22 cellular contexts compared by ENCODE assay signal in genomic region chr15:63895194-63895593, GRCh38.
DNase-seq lines count a peak whose midpoint lies in the region; ATAC-seq and TF ChIP-seq lines count a peak whose summit lies in the region.
"Had no signal": no experiment of that assay in that cellular context is flagged by ENCODE, and none has a peak within 500 bp of the region (broad histone marks: within the 10 kb centered on the region; RNA-seq: fewer than 3 reads in every experiment).

No MANE protein-coding gene starts in this region.

- H3K27ac Mint-ChIP-seq in T-helper 2 cell treated with Interferon-gamma antibody and Interleukin-4, amounts not matched to agents 5 μg/mL and 100 μg/mL, for 36 hours: peak overlapping the region; percentile 32
- H3K27ac Mint-ChIP-seq in T-cell: peak overlapping the region; percentile 52 to 57
- no peak overlapping the region for H3K27ac Mint-ChIP-seq in endothelial cell (ENCODE audit: unreplicated experiment)
- peak overlapping the region; percentile 37 for H3K27ac Mint-ChIP-seq in stimulated activated memory B cell treated with anti-CD40 and anti-IgM and Interleukin-4, amounts not matched to agents 10 μg/mL and 1 μg/mL and 100 μg/mL, for 72 hours
- H3K27ac Mint-ChIP-seq: nephron had no signal

- no peak for TF ChIP-seq CTCF in endothelial cell (IDR thresholded peaks at IDR 0.05; ENCODE audit: unreplicated experiment)

- no peaks in the 10 kb centered on the region for H3K9me3 Mint-ChIP-seq in T-helper 2 cell treated with Interferon-gamma antibody and Interleukin-4, amounts not matched to agents 5 μg/mL and 100 μg/mL, for 36 hours
- H3K9me3 Mint-ChIP-seq in T-cell (no peaks in the 10 kb centered on the region), endothelial cell (ENCODE audit: unreplicated experiment) (no peaks in the 10 kb centered on the region)
- peaks cover 3% of the 10 kb centered on the region for H3K9me3 Mint-ChIP-seq in stimulated activated memory B cell treated with anti-CD40 and anti-IgM and Interleukin-4, amounts not matched to agents 10 μg/mL and 1 μg/mL and 100 μg/mL, for 72 hours
- H3K9me3 Mint-ChIP-seq: activated CD4-positive, alpha-beta memory T cell treated with anti-CD3 and anti-CD28 coated beads, Interleukin-2, amount 10 ng/mL, durations not matched to agents 7 days and 5 days; nephron had no signal

- POLR2A ChIA-PET in T-cell (lab: Charles Lee): no interaction called here

- peaks cover 67% of the 10 kb centered on the region for H3K4me1 Mint-ChIP-seq in T-helper 2 cell treated with Interferon-gamma antibody and Interleukin-4, amounts not matched to agents 5 μg/mL and 100 μg/mL, for 36 hours (ENCODE audit: low read depth)
- H3K4me1 Mint-ChIP-seq in T-cell (peaks cover 85 to 87% (median 87%) of the 10 kb centered on the region in 3 donors), endothelial cell (ENCODE audit: unreplicated experiment) (peaks cover 58% of the 10 kb centered on the region)
- peaks cover 68% of the 10 kb centered on the region for H3K4me1 Mint-ChIP-seq in stimulated activated memory B cell treated with anti-CD40 and anti-IgM and Interleukin-4, amounts not matched to agents 10 μg/mL and 1 μg/mL and 100 μg/mL, for 72 hours

- no peaks in the 10 kb centered on the region for H3K27me3 Mint-ChIP-seq in T-helper 2 cell treated with Interferon-gamma antibody and Interleukin-4, amounts not matched to agents 5 μg/mL and 100 μg/mL, for 36 hours (ENCODE audit: low read depth)
- no peaks in the 10 kb centered on the region for H3K27me3 Mint-ChIP-seq in T-cell
- H3K27me3 Mint-ChIP-seq in endothelial cell (ENCODE audit: unreplicated experiment): peaks cover 3% of the 10 kb centered on the region
- H3K27me3 Mint-ChIP-seq in stimulated activated memory B cell treated with anti-CD40 and anti-IgM and Interleukin-4, amounts not matched to agents 10 μg/mL and 1 μg/mL and 100 μg/mL, for 72 hours: no peaks in the 10 kb centered on the region

- no peak for DNase-seq in T-helper 2 cell treated with Interferon-gamma antibody and Interleukin-4, amounts not matched to agents 5 μg/mL and 100 μg/mL, for 36 hours (ENCODE audit: low spot score)
- no peak for DNase-seq in T-helper 2 cell
- no peak for DNase-seq in T-cell
- no peak for DNase-seq in endothelial cell (ENCODE audit: low spot score)
- no peak for DNase-seq in RKO (ENCODE audit: low spot score)
- DNase-seq: activated CD4-positive, alpha-beta memory T cell treated with anti-CD3 and anti-CD28 coated beads, Interleukin-2, amount 10 ng/mL, durations not matched to agents 7 days and 5 days; activated T-cell treated with anti-CD3 and anti-CD28 coated beads, Interleukin-2, amount 50 U/mL, for 48 hours; dermis blood vessel endothelial cell; DMS153; foreskin keratinocyte; H7; NCI-H1417; NCI-H2171; NCI-H748 treated with DMSO at 0.1 percent for 48 hours; PC-9; SJCRH30; stomach had no signal

- peak overlapping the region; percentile 13 for H3K4me3 Mint-ChIP-seq in T-helper 2 cell treated with Interferon-gamma antibody and Interleukin-4, amounts not matched to agents 5 μg/mL and 100 μg/mL, for 36 hours
- H3K4me3 Mint-ChIP-seq in T-cell (peak overlapping the region in 1 of 3 donors; percentile 19), endothelial cell (ENCODE audit: unreplicated experiment) (peak overlapping the region; percentile 61)
- H3K4me3 Mint-ChIP-seq in stimulated activated memory B cell treated with anti-CD40 and anti-IgM and Interleukin-4, amounts not matched to agents 10 μg/mL and 1 μg/mL and 100 μg/mL, for 72 hours: no peak overlapping the region
- H3K4me3 Mint-ChIP-seq: activated CD4-positive, alpha-beta memory T cell treated with anti-CD3 and anti-CD28 coated beads, Interleukin-2, amount 10 ng/mL, durations not matched to agents 7 days and 5 days; nephron had no signal

- H3K36me3 Mint-ChIP-seq in T-helper 2 cell treated with Interferon-gamma antibody and Interleukin-4, amounts not matched to agents 5 μg/mL and 100 μg/mL, for 36 hours (ENCODE audit: low read depth): no peaks in the 10 kb centered on the region
- H3K36me3 Mint-ChIP-seq in T-cell (no peaks in the 10 kb centered on the region), endothelial cell (ENCODE audit: low read depth, unreplicated experiment) (no peaks in the 10 kb centered on the region)
- no peaks in the 10 kb centered on the region for H3K36me3 Mint-ChIP-seq in stimulated activated memory B cell treated with anti-CD40 and anti-IgM and Interleukin-4, amounts not matched to agents 10 μg/mL and 1 μg/mL and 100 μg/mL, for 72 hours

- CTCF ChIA-PET in T-cell (lab: Charles Lee): interaction anchor here (0.5 to 1.2 kb wide), 3 partner anchors 35 to 168 kb away, joined by 3 read pairs; no protein-coding TSS in a partner anchor

- no peak for ATAC-seq in T-cell (replicated peaks in 1 of 4)
- ATAC-seq in stimulated activated memory B cell treated with anti-CD40 and anti-IgM and Interleukin-4, amounts not matched to agents 10 μg/mL and 1 μg/mL and 100 μg/mL, for 72 hours: no peak
- ATAC-seq in HG03196 (IDR thresholded peaks at IDR 0.05; ENCODE audit: unreplicated experiment): no peak
- ATAC-seq in GM21737 (IDR thresholded peaks at IDR 0.05; ENCODE audit: unreplicated experiment): no peak
- ATAC-seq: A549, foreskin keratinocyte had no signal
